ENCODE assay signal across 30 cellular contexts in genomic region chr14:54362759-54363437, GRCh38. TPM values are rescaled to one million over a fixed set of nuclear protein-coding genes. Genes with fewer than 3 reads are reported as not detected.
DNase-seq lines count a peak whose midpoint lies in the region; ATAC-seq, FAIRE-seq and TF ChIP-seq lines count a peak whose summit lies in the region.
"Had no signal": no experiment of that assay in that cellular context is flagged by ENCODE, and none has a peak within 500 bp of the region (broad histone marks: within the 10 kb centered on the region; RNA-seq: fewer than 3 reads in every experiment).

No MANE protein-coding gene starts in this region.

- H3K4me1 Mint-ChIP-seq in CD14-positive monocyte, result peaks cover 10% of the 10 kb centered on the region
- H3K4me1 Mint-ChIP-seq: activated naive CD4-positive, alpha-beta T cell treated with anti-CD3 and anti-CD28 coated beads, Interleukin-2, amount 50 U/mL, for 24 hours had no signal

- no peak for TF ChIP-seq EP300 in H1 (IDR thresholded peaks at IDR 0.05; ENCODE audit: borderline replicate concordance in 1 of 2, low read depth in 2 of 2, low read length in 2 of 2)
- no peak for TF ChIP-seq EP300 in HepG2 (IDR thresholded peaks at IDR 0.05; ENCODE audit: low read depth in 2 of 2, low read length in 2 of 2)
- no peak for TF ChIP-seq EP300 in HepG2 (CRISPR knock-in tag; IDR thresholded peaks at IDR 0.05; ENCODE audit: borderline replicate concordance)

- no peaks in the 10 kb centered on the region; the same call in 1 of the 2 replicates for H3K23me2 ChIP-seq in H1 (ENCODE audit: low read depth, low read length)

- no peak for FAIRE-seq in H1 (lab: Jason Lieb, UNC)
- no peak for FAIRE-seq in HepG2 (lab: Jason Lieb, UNC)
- FAIRE-seq: pancreas had no signal

- H2BK12ac ChIP-seq in H1 (ENCODE audit: low read depth, low read length), result peak overlapping the region; percentile 70

- no peak overlapping the region for H2BK15ac ChIP-seq in H1 (ENCODE audit: low read length)

- no peaks in the 10 kb centered on the region for H3K9me3 ChIP-seq in H1 (ENCODE audit: insufficient read depth in 2 of 2, low read depth in 1 of 2, low read length in 1 of 2)
- H3K9me3 ChIP-seq in HepG2 (ENCODE audit: low read length), result no peaks in the 10 kb centered on the region
- H3K9me3 ChIP-seq in HAP-1, result no peaks in the 10 kb centered on the region
- H3K9me3 ChIP-seq: pancreas had no signal

- H3K4me1 ChIP-seq in H1 (replicated peaks in 1 of 4; ENCODE audit: control insufficient read depth in 3 of 4, insufficient read depth in 4 of 4, low read length in 3 of 4) (peaks cover 14 to 32% (median 27%) of the 10 kb centered on the region in 4 experiments), HepG2 (ENCODE audit: insufficient read depth, low read length) (peaks cover 91% of the 10 kb centered on the region), HAP-1 (peaks cover 12% of the 10 kb centered on the region)

- no peak overlapping the region for H3K23ac ChIP-seq in H1 (ENCODE audit: insufficient read length)

- TF ChIP-seq CTCF in CD14-positive monocyte (IDR thresholded peaks at IDR 0.05) (no peak), H1 (IDR thresholded peaks at IDR 0.05; ENCODE audit: control extremely low read depth in 1 of 3, insufficient read depth in 1 of 3, low read depth in 1 of 3, low read length in 3 of 3) (no peak), HepG2 (CRISPR knock-in tag; IDR thresholded peaks at IDR 0.05) (no peak)

- no peak overlapping the region for H3K27ac Mint-ChIP-seq in CD14-positive monocyte
- H3K27ac Mint-ChIP-seq: activated CD4-positive, alpha-beta T cell treated with anti-CD3 and anti-CD28 coated beads, Interleukin-2, amount 10 ng/mL, durations not matched to agents 7 days and 5 days; activated naive CD4-positive, alpha-beta T cell treated with anti-CD3 and anti-CD28 coated beads, Interleukin-2, amount 50 U/mL, for 24 hours; activated T-helper 1 cell treated with anti-CD3 and anti-CD28 coated beads, Interleukin-12 subunit alpha, Interleukin-12 subunit beta, Interleukin-2, Interleukin-4 antibody, amounts not matched to agents 30 ng/mL and 10 ng/mL and 1 ng/mL, durations not matched to agents 14 hours and 24 hours and 36 hours; CD8-positive, alpha-beta memory T cell; HFFc6; naive thymus-derived CD8-positive, alpha-beta T cell had no signal

- H4K8ac ChIP-seq in H1 (ENCODE audit: extremely low read depth, insufficient read depth, low read length), result no peak overlapping the region

- H3K27me3 ChIP-seq in H1 (replicated peaks in 1 of 4; ENCODE audit: control insufficient read depth in 3 of 4, extremely low read depth in 1 of 4, insufficient read depth in 3 of 4, low read length in 3 of 4), result peaks cover 0 to 6% (median 0%) of the 10 kb centered on the region in 4 experiments; a peak in 2 of 7 replicates
- no peaks in the 10 kb centered on the region for H3K27me3 ChIP-seq in HepG2 (ENCODE audit: control insufficient read depth in 1 of 2, insufficient read depth in 2 of 2, low read length in 2 of 2)
- peaks cover 45% of the 10 kb centered on the region for H3K27me3 ChIP-seq in HAP-1 (ENCODE audit: low read depth)
- H3K27me3 ChIP-seq: gastroesophageal sphincter, tibial nerve had no signal

- H3K79me2 ChIP-seq in H1 (ENCODE audit: control insufficient read depth in 1 of 2, insufficient read depth in 2 of 2, low read length in 2 of 2) (no peaks in the 10 kb centered on the region), HepG2 (ENCODE audit: insufficient read depth, low read length) (no peaks in the 10 kb centered on the region)

- H3K9ac ChIP-seq in H1 (replicated peaks in 1 of 4; ENCODE audit: extremely low read depth in 1 of 4, low read depth in 3 of 4, low read length in 3 of 4) (no peak overlapping the region), HepG2 (ENCODE audit: insufficient read depth, low read depth, low read length) (no peak overlapping the region; the same call in 1 of the 2 replicates)
- H3K9ac ChIP-seq: KMS-11 had no signal

- H3K14ac ChIP-seq in H1 (ENCODE audit: insufficient read length), result peak overlapping the region; percentile 69

- H2BK5ac ChIP-seq in H1 (ENCODE audit: low read depth, low read length), result peak overlapping the region; percentile 93; the same call in 1 of the 2 replicates

- H3K36me3 ChIP-seq in H1 (ENCODE audit: control insufficient read depth in 2 of 4, insufficient read depth in 4 of 4, low read length in 3 of 4) (no peaks in the 10 kb centered on the region), HepG2 (replicated peaks in 1 of 2; ENCODE audit: control insufficient read depth in 1 of 2, insufficient read depth in 2 of 2, low read length in 2 of 2) (no peaks in the 10 kb centered on the region), HAP-1 (replicated peaks) (no peaks in the 10 kb centered on the region)
- H3K36me3 ChIP-seq: gastroesophageal sphincter, pancreas, tibial nerve had no signal

- TF ChIP-seq RAD21 in H1 (IDR thresholded peaks at IDR 0.05 in 1 of 2, conservative IDR thresholded peaks at IDR 0.05 in 1 of 2; ENCODE audit: low read depth in 2 of 2, low read length in 2 of 2), result no peak
- TF ChIP-seq RAD21 in HepG2 (CRISPR knock-in tag; IDR thresholded peaks at IDR 0.05), result no peak

- H3K18ac ChIP-seq in H1 (ENCODE audit: extremely low read depth, low read length), result peak overlapping the region; percentile 75; the same call in 1 of the 2 replicates

- H3K36me3 Mint-ChIP-seq in CD14-positive monocyte, result no peaks in the 10 kb centered on the region
- H3K36me3 Mint-ChIP-seq: activated naive CD4-positive, alpha-beta T cell treated with anti-CD3 and anti-CD28 coated beads, Interleukin-2, amount 50 U/mL, for 24 hours; CD8-positive, alpha-beta memory T cell; naive thymus-derived CD8-positive, alpha-beta T cell had no signal

- peak overlapping the region; percentile 93 for H2BK120ac ChIP-seq in H1 (replicated peaks; ENCODE audit: low read depth, low read length)

- peaks cover 0 to 2% (median 0%) of the 10 kb centered on the region in 3 donors for H3K27me3 Mint-ChIP-seq in CD14-positive monocyte (ENCODE audit: low read depth in 3 of 3)

- H3K4me3 ChIP-seq in H1 (ENCODE audit: extremely low read depth in 1 of 4, insufficient read depth in 2 of 4, low read depth in 3 of 4, low read length in 4 of 4) (peak overlapping the region in 1 of 4 experiments; percentile 29; a peak in 1 of 8 replicates), HepG2 (replicated peaks in 1 of 3; ENCODE audit: insufficient read depth in 1 of 3, low read depth in 2 of 3, low read length in 3 of 3) (no peak overlapping the region), HAP-1 (no peak overlapping the region)
- H3K4me3 ChIP-seq: gastroesophageal sphincter, pancreas, tibial nerve had no signal

- peak overlapping the region; percentile 40 for H3K4ac ChIP-seq in H1 (replicated peaks; ENCODE audit: insufficient read length, low read depth, low read length)

- H3K4me2 ChIP-seq in H1 (ENCODE audit: insufficient read depth in 1 of 2, low read depth in 2 of 2, low read length in 2 of 2) (peak overlapping the region; percentile 54 to 55), HepG2 (ENCODE audit: low read depth, low read length) (no peak overlapping the region)
- H3K4me2 ChIP-seq: KMS-11 had no signal

- 0 out of 2 replicates have a peak overlapping the region, but pooled peaks have one; percentile 60 for H2AK5ac ChIP-seq in H1 (ENCODE audit: low read depth, low read length)

- POLR2A ChIA-PET in H1 (lab: Charles Lee; ENCODE audit: partially characterized antibody), result interaction anchor here (0.8 to 2.2 kb wide), 9 partner anchors 13 to 410 kb away, joined by 3 to 15 read pairs (median 3); partner anchors contain the start of gene CDKN3
- POLR2A ChIA-PET in HepG2 (lab: Yijun Ruan, JAX), result interaction anchor here (3.0 kb wide), 1 partner anchor 9 kb away, joined by 28 read pairs; no protein-coding TSS in a partner anchor

- H3K79me1 ChIP-seq in H1 (ENCODE audit: low read depth, low read length), result no peaks in the 10 kb centered on the region

- H3K27ac ChIP-seq in H1 (ENCODE audit: low read depth, low read length) (no peak overlapping the region), HepG2 (ENCODE audit: extremely low read length, insufficient read depth, low read length) (no peak overlapping the region)
- H3K27ac ChIP-seq: gastroesophageal sphincter, HL-60, KMS-11, pancreas, tibial nerve had no signal

- intact Hi-C loops in CD14-positive monocyte (cut with micrococcal nuclease), result no loop called here
- intact Hi-C loops in HepG2 (cut with micrococcal nuclease; ENCODE audit: unreplicated experiment), result no loop called here

- in situ Hi-C loops in HepG2 (cut with HindIII; ENCODE audit: extremely low pct_ligation_motif_present, low pct_unique_long_range_greater_than_20kb), result loop anchor here (10.0 kb wide), 1 partner anchor 122 kb away; the partner anchor contains the start of gene GMFB
- in situ Hi-C loops in HAP-1 (cut with MboI; ENCODE audit: low sequenced_read_pairs), result no loop called here

- H3K9me3 Mint-ChIP-seq in CD14-positive monocyte, result no peaks in the 10 kb centered on the region
- H3K9me3 Mint-ChIP-seq: activated CD4-positive, alpha-beta T cell treated with anti-CD3 and anti-CD28 coated beads, Interleukin-2, amount 10 ng/mL, durations not matched to agents 7 days and 5 days; activated naive CD4-positive, alpha-beta T cell treated with anti-CD3 and anti-CD28 coated beads, Interleukin-2, amount 50 U/mL, for 24 hours; activated T-helper 1 cell treated with anti-CD3 and anti-CD28 coated beads, Interleukin-12 subunit alpha, Interleukin-12 subunit beta, Interleukin-2, Interleukin-4 antibody, amounts not matched to agents 30 ng/mL and 10 ng/mL and 1 ng/mL, durations not matched to agents 14 hours and 24 hours and 36 hours; CD8-positive, alpha-beta memory T cell; HFFc6; naive thymus-derived CD8-positive, alpha-beta T cell; stimulated activated naive CD8-positive, alpha-beta T cell treated with anti-CD3 and anti-CD28 coated beads, Interleukin-15, amount 100 ng/mL, for 72 hours had no signal

- H4K5ac ChIP-seq in H1 (ENCODE audit: insufficient read length, low read depth, low read length), result no peak overlapping the region

- H2BK20ac ChIP-seq in H1 (ENCODE audit: low read length), result peak overlapping the region; percentile 53; the same call in 1 of the 2 replicates

- no peaks in the 10 kb centered on the region for H4K20me1 ChIP-seq in H1 (replicated peaks in 1 of 2; ENCODE audit: control insufficient read depth in 1 of 2, insufficient read depth in 2 of 2, low read length in 2 of 2)
- no peaks in the 10 kb centered on the region for H4K20me1 ChIP-seq in HepG2 (ENCODE audit: insufficient read depth, low read length)

- H4K91ac ChIP-seq in H1 (replicated peaks; ENCODE audit: insufficient read length, low read length), result peak overlapping the region; percentile 95

- CTCF ChIA-PET in H1 (lab: Charles Lee; ENCODE audit: partially characterized antibody) (interaction anchor here (0.8 to 2.7 kb wide), 8 partner anchors 9 to 79 kb away, joined by 3 to 17 read pairs (median 4); no protein-coding TSS in a partner anchor), HepG2 (lab: Yijun Ruan, JAX; ENCODE audit: low intra/inter-chr PET ratio, low total read pairs) (no interaction called here)

- 41% methylated on average over 5 of the region's 5 CpGs; no CpG with 5 or more reads in 1 of the 2 experiments for WGBS in H1 (ENCODE audit: extremely low coverage in 1 of 2, insufficient coverage in 1 of 2, insufficient read length in 1 of 2, insufficient replicate concordance in 2 of 2, low coverage in 1 of 2, low lambda C conversion rate in 2 of 2, missing lambda C conversion rate in 1 of 2), 2 experiments
- WGBS in HepG2 (ENCODE audit: low lambda C conversion rate), result 86% methylated on average over 5 of the region's 5 CpGs

- H2AFZ ChIP-seq in H1 (ENCODE audit: low read length) (no peak overlapping the region), HepG2 (ENCODE audit: low read length) (no peak overlapping the region)

- H3K4me3 Mint-ChIP-seq in CD14-positive monocyte, result peak overlapping the region; percentile 22 to 43
- H3K4me3 Mint-ChIP-seq: activated CD4-positive, alpha-beta T cell treated with anti-CD3 and anti-CD28 coated beads, Interleukin-2, amount 10 ng/mL, durations not matched to agents 7 days and 5 days; activated naive CD4-positive, alpha-beta T cell treated with anti-CD3 and anti-CD28 coated beads, Interleukin-2, amount 50 U/mL, for 24 hours; activated T-helper 1 cell treated with anti-CD3 and anti-CD28 coated beads, Interleukin-12 subunit alpha, Interleukin-12 subunit beta, Interleukin-2, Interleukin-4 antibody, amounts not matched to agents 30 ng/mL and 10 ng/mL and 1 ng/mL, durations not matched to agents 14 hours and 24 hours and 36 hours; CD8-positive, alpha-beta memory T cell; HFFc6; naive thymus-derived CD8-positive, alpha-beta T cell; stimulated activated naive CD8-positive, alpha-beta T cell treated with anti-CD3 and anti-CD28 coated beads, Interleukin-15, amount 100 ng/mL, for 72 hours had no signal

- H3K56ac ChIP-seq in H1 (replicated peaks; ENCODE audit: insufficient read length, low read depth, low read length), result no peak overlapping the region

- TF ChIP-seq POLR2A in H1 (IDR thresholded peaks at IDR 0.05; ENCODE audit: control extremely low read depth in 1 of 2, low read depth in 2 of 2, low read length in 2 of 2) (no peak), HepG2 (IDR thresholded peaks at IDR 0.05; ENCODE audit: insufficient read depth in 1 of 2, low read depth in 2 of 2, low read length in 2 of 2) (no peak)

- ATAC-seq in HepG2, result no peak
- no peak for ATAC-seq in GM21619 (IDR thresholded peaks at IDR 0.05; ENCODE audit: unreplicated experiment)
- ATAC-seq in HG03280 (IDR thresholded peaks at IDR 0.05; ENCODE audit: unreplicated experiment), result no peak
- no peak for ATAC-seq in GM21717 (IDR thresholded peaks at IDR 0.05; ENCODE audit: unreplicated experiment)
- ATAC-seq: gastroesophageal sphincter; left colon; naive thymus-derived CD8-positive, alpha-beta T cell; pancreas; right cardiac atrium; stimulated activated naive CD8-positive, alpha-beta T cell treated with anti-CD3 and anti-CD28 coated beads, Interleukin-15, amount 100 ng/mL, for 72 hours had no signal

- DNase-seq in CD14-positive monocyte (ENCODE audit: low spot score) (no peak), NOMO-1 treated with DMSO at 0.1 percent for 48 hours (lab: John Stamatoyannopoulos, UW; ENCODE audit: unreplicated experiment) (peak; percentile 50), H1 (ENCODE audit: low read depth in 1 of 2, low spot score in 2 of 2) (peak in 1 of 2 experiments; percentile 44), HepG2 (ENCODE audit: low spot score) (no peak), HAP-1 (ENCODE audit: low spot score in 2 of 2) (no peak)
- DNase-seq: activated CD4-positive, alpha-beta T cell treated with anti-CD3 and anti-CD28 coated beads, Interleukin-2, amount 10 ng/mL, durations not matched to agents 7 days and 5 days; anterior cingulate cortex; caudate nucleus; CD8-positive, alpha-beta memory T cell; DMS53; erythroblast; HFFc6; left colon; naive thymus-derived CD8-positive, alpha-beta T cell; NCI-H1694; NCI-H526; pancreas; right cardiac atrium; SHP77 treated with DMSO at 0.1 percent for 48 hours; stimulated activated naive CD8-positive, alpha-beta T cell treated with anti-CD3 and anti-CD28 coated beads, Interleukin-15, amount 100 ng/mL, for 72 hours; T-helper 1 cell had no signal

- BruUV-seq in HepG2 (replicated peaks; lab: Mats Ljungman, UMichigan), result no TSS peak

RNA-seq across cellular contexts. Expression of gene CDKN3, which starts 33.9 kb away (rescaled TPM):
- polyA plus RNA-seq in CD14-positive monocyte (1 to 10 TPM in 1 of 2 donors, under 1 TPM in 1; 0.65 to 1.8 TPM), H1 (2011; rRNA removed) (25.4 and 43.5 TPM in 2 replicates), HepG2 (2011; rRNA removed) (35.6 and 63.0 TPM in 2 replicates)
- 41.5 and 48.3 TPM in 2 replicates for total RNA-seq in H1 (2021; fragmentation: NEBNext Ultra II Directional; extraction: Animal tissue kit (Norgen Biotek cat#: 25700))
- polyA plus RNA-seq in H1 (2011; cell fraction: cytosol; rRNA removed), result 45.7 TPM
- polyA plus RNA-seq in H1 (2011; cell fraction: nucleus; rRNA removed), result 10.7 TPM
- 26.3 to 34.7 TPM (median 32.0 TPM) in 4 replicates for polyA plus RNA-seq in H1 (2012, experiment 1 of 2)
- polyA plus RNA-seq in H1 (2012, experiment 2 of 2), result 15.1 TPM
- polyA plus RNA-seq in H1 (2013, experiment 1 of 2), result 96.1 TPM
- polyA plus RNA-seq in H1 (2013, experiment 2 of 2), result 92.4 TPM
- 16.3 and 28.1 TPM in 2 replicates for polyA minus RNA-seq in H1 (2011; rRNA and poly(A)+ RNA removed)
- polyA minus RNA-seq in H1 (2011; cell fraction: cytosol; rRNA and poly(A)+ RNA removed), result 16.1 TPM
- polyA minus RNA-seq in H1 (2011; cell fraction: nucleus; rRNA and poly(A)+ RNA removed), result 16.6 TPM
- total RNA-seq in HepG2 (2016; rRNA removed; fragmentation: Illumina TruSeq; extraction: Trizol), result 88.9 and 111 TPM in 2 replicates
- total RNA-seq in HepG2 (2016; cell fraction: cytosol; rRNA removed; fragmentation: Illumina TruSeq; extraction: Trizol; ENCODE audit: low read depth), result 99.7 and 101 TPM in 2 replicates
- 85.6 and 114 TPM in 2 replicates for total RNA-seq in HepG2 (2016; cell fraction: insoluble cytoplasmic fraction; rRNA removed; fragmentation: Illumina TruSeq; extraction: Trizol)
- 103 and 105 TPM in 2 replicates for total RNA-seq in HepG2 (2016; cell fraction: membrane; rRNA removed; fragmentation: Illumina TruSeq; extraction: Trizol)
- 34.4 and 36.0 TPM in 2 replicates for total RNA-seq in HepG2 (2016; cell fraction: nucleus; rRNA removed; fragmentation: Illumina TruSeq; extraction: Trizol)
- 33.8 and 36.3 TPM in 2 replicates for polyA plus RNA-seq in HepG2 (2011; cell fraction: cytosol; rRNA removed)
- polyA plus RNA-seq in HepG2 (2011; cell fraction: nucleus; rRNA removed), result 11.3 and 11.6 TPM in 2 replicates
- 20.0 and 47.4 TPM in 2 replicates for polyA plus RNA-seq in HepG2 (2012)
- 161 and 180 TPM in 2 replicates for polyA plus RNA-seq in HepG2 (2016; cell fraction: cytosol; fragmentation: Illumina TruSeq; extraction: Trizol; ENCODE audit: low read depth)
- polyA plus RNA-seq in HepG2 (2016; cell fraction: insoluble cytoplasmic fraction; fragmentation: Illumina TruSeq; extraction: Trizol; ENCODE audit: low read depth), result 126 and 133 TPM in 2 replicates
- 133 and 134 TPM in 2 replicates for polyA plus RNA-seq in HepG2 (2016; cell fraction: membrane; fragmentation: Illumina TruSeq; extraction: Trizol; ENCODE audit: low read depth)
- polyA plus RNA-seq in HepG2 (2016; cell fraction: nucleus; fragmentation: Illumina TruSeq; extraction: Trizol; ENCODE audit: insufficient read depth, low read depth), result 52.0 and 52.9 TPM in 2 replicates
- 13.8 and 27.5 TPM in 2 replicates for polyA minus RNA-seq in HepG2 (2011; rRNA and poly(A)+ RNA removed; ENCODE audit: low replicate concordance)
- 8.9 and 13.9 TPM in 2 replicates for polyA minus RNA-seq in HepG2 (2011; cell fraction: cytosol; rRNA and poly(A)+ RNA removed)
- polyA minus RNA-seq in HepG2 (2011; cell fraction: nucleus; rRNA and poly(A)+ RNA removed), result 10.0 and 15.7 TPM in 2 replicates

Comparison
In these comparisons a context has a peak if more than half of its experiments do, and no peak if none do; other contexts are left out.
1. RNA of gene CDKN3, which starts 33.9 kb away (polyA plus RNA-seq): 11.3 to 180 TPM in HepG2 and 10.7 to 96.1 TPM in H1; 0.65 to 1.8 TPM in CD14-positive monocyte; every median in the first group is over 4 times any median in the second.